In the genomic region with DNA sequence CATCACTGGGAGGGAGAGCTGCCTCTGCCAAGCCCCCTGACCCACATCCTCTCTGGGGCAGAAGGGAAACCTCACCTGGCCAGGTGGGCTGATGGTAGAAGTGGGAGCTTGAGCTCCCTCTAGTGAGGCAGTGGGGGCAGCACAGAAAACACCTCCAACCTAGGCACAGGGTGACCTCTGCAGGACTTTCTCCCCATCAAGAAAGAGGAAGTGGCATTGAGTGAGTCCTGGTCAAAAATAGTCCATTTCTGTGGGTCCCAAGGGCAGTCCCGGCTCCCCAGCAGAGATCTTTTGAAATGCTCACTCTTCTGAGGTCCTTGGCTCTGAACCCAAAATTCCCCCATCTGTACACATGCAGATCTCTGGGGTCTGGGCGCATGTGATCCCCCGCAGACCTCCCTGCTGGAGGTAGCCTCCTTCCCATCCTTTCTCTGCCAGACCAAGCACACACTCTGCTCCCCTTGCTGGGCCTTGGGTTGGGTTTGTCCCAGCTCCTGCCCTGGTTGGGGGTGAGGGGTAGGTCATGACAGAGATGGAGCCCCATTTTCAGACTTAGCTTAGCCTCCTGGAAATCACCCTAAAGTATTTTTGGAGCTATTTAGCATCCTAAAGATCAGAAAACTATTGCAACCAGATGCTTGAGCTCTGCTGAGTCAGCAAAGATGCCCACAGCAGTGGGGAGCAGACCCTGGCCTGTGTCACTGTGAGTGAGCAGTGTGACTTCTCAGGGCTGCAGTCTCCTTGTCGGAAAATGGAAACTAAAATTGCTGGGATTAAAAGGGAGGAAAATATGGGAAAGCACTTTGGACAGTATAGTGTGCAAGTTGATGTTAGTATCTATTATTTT, we compare ENCODE assay signal across 1 cellular context.
TF ChIP-seq lines count a peak whose summit lies in the region.

No MANE protein-coding gene starts in this region.

TF ChIP-seq in GM12878, 131 proteins besides CTCF, POLR2A, EP300 and RAD21 (continued from another document and continues in another):
- TF ChIP-seq YY1 (IDR thresholded peaks at IDR 0.05; ENCODE audit: low read depth, low read length) (peak; percentile 37; the same call in 1 of the 2 replicates), EGR1 (IDR thresholded peaks at IDR 0.05; ENCODE audit: borderline replicate concordance in 1 of 2, low read depth in 2 of 2, low read length in 2 of 2) (no peak), WRNIP1 (IDR thresholded peaks at IDR 0.05; ENCODE audit: borderline replicate concordance, low read depth, low read length) (no peak), NFXL1 (IDR thresholded peaks at IDR 0.05; ENCODE audit: borderline replicate concordance) (no peak), RB1 (IDR thresholded peaks at IDR 0.05; ENCODE audit: borderline replicate concordance) (0 out of 2 replicates have a peak, but pooled peaks have one; percentile 32), BCL11A (IDR thresholded peaks at IDR 0.05; ENCODE audit: low read depth, low read length) (no peak), PAX5 (IDR thresholded peaks at IDR 0.05; ENCODE audit: borderline replicate concordance, low read depth, low read length) (no peak), ZBTB40 (IDR thresholded peaks at IDR 0.05; ENCODE audit: borderline replicate concordance) (no peak), USF1 (IDR thresholded peaks at IDR 0.05; ENCODE audit: borderline replicate concordance, extremely low read length, insufficient read depth, low read depth, low read length) (no peak), SP1 (IDR thresholded peaks at IDR 0.05; ENCODE audit: low read depth, low read length) (no peak), ZZZ3 (IDR thresholded peaks at IDR 0.05; ENCODE audit: control insufficient read depth, insufficient read length, low read depth) (no peak), CREB1 (IDR thresholded peaks at IDR 0.05; ENCODE audit: low read depth) (no peak), BRCA1 (IDR thresholded peaks at IDR 0.05; ENCODE audit: low read depth, low read length) (no peak), CBX3 (IDR thresholded peaks at IDR 0.05; ENCODE audit: borderline replicate concordance, low read depth) (no peak), ZSCAN29 (IDR thresholded peaks at IDR 0.05) (no peak), ZNF24 (IDR thresholded peaks at IDR 0.05) (peak; percentile 33; the same call in 1 of the 2 replicates), ZBED1 (IDR thresholded peaks at IDR 0.05; ENCODE audit: borderline replicate concordance) (peak; percentile 24; the same call in 1 of the 2 replicates), BCLAF1 (IDR thresholded peaks at IDR 0.05) (no peak), FOXK2 (IDR thresholded peaks at IDR 0.05) (no peak), STAT1 (conservative IDR thresholded peaks at IDR 0.05) (no peak), YBX1 (IDR thresholded peaks at IDR 0.05) (no peak), SUZ12 (IDR thresholded peaks at IDR 0.05; ENCODE audit: unreplicated experiment) (no peak), CHD4 (IDR thresholded peaks at IDR 0.05) (no peak), PKNOX1 (IDR thresholded peaks at IDR 0.05) (no peak), CHD1 (IDR thresholded peaks at IDR 0.05; ENCODE audit: low read depth, low read length) (no peak), SREBF2 (IDR thresholded peaks at IDR 0.05; ENCODE audit: low read length) (no peak), MEF2A (IDR thresholded peaks at IDR 0.05; ENCODE audit: insufficient read depth, low read depth, low read length) (peak; percentile 76), NKRF (conservative IDR thresholded peaks at IDR 0.05) (no peak), POU2F2 (IDR thresholded peaks at IDR 0.05; ENCODE audit: borderline replicate concordance, low read depth, low read length) (0 out of 3 replicates have a peak, but pooled peaks have one; percentile 34), SIN3A (IDR thresholded peaks at IDR 0.05; ENCODE audit: low read depth, low read length) (no peak), IKZF2 (IDR thresholded peaks at IDR 0.05) (no peak; a peak in 1 of 4 replicates), ZBTB11 (CRISPR knock-in tag; IDR thresholded peaks at IDR 0.05) (no peak), NR2F1 (conservative IDR thresholded peaks at IDR 0.05) (peak; percentile 73), LARP7 (IDR thresholded peaks at IDR 0.05) (0 out of 2 replicates have a peak, but pooled peaks have one; percentile 40), IRF5 (IDR thresholded peaks at IDR 0.05; ENCODE audit: borderline replicate concordance) (no peak), HCFC1 (IDR thresholded peaks at IDR 0.05; ENCODE audit: low read length) (no peak), DPF2 (IDR thresholded peaks at IDR 0.05) (no peak), ELK1 (IDR thresholded peaks at IDR 0.05; ENCODE audit: low read depth, low read length) (no peak), TBL1XR1 (IDR thresholded peaks at IDR 0.05; ENCODE audit: low read depth, low read length) (no peak), IRF4 (IDR thresholded peaks at IDR 0.05; ENCODE audit: low read depth, low read length) (peak; percentile 63; the same call in 1 of the 2 replicates)
- TF ChIP-seq, protein P1, sequence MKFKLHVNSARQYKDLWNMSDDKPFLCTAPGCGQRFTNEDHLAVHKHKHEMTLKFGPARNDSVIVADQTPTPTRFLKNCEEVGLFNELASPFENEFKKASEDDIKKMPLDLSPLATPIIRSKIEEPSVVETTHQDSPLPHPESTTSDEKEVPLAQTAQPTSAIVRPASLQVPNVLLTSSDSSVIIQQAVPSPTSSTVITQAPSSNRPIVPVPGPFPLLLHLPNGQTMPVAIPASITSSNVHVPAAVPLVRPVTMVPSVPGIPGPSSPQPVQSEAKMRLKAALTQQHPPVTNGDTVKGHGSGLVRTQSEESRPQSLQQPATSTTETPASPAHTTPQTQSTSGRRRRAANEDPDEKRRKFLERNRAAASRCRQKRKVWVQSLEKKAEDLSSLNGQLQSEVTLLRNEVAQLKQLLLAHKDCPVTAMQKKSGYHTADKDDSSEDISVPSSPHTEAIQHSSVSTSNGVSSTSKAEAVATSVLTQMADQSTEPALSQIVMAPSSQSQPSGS (IDR thresholded peaks at IDR 0.05; ENCODE audit: low read length) = no peak
